In genomic region chr3:30893678-30894325, GRCh38 we compare ENCODE assay signal across 1 cellular context.
TF ChIP-seq lines count a peak whose summit lies in the region.

No MANE protein-coding gene starts in this region.

TF ChIP-seq in H1, 55 proteins besides CTCF, POLR2A, EP300 and RAD21 (continued from another document):
- TF ChIP-seq BACH1 (IDR thresholded peaks at IDR 0.05; ENCODE audit: low read length): no peak
- no peak for TF ChIP-seq RFX5 (IDR thresholded peaks at IDR 0.05; ENCODE audit: borderline replicate concordance, low read depth, low read length)
- no peak for TF ChIP-seq POU5F1 (IDR thresholded peaks at IDR 0.05; ENCODE audit: low read depth, low read length)
- no peak for TF ChIP-seq BRCA1 (IDR thresholded peaks at IDR 0.05; ENCODE audit: low read depth, low read length)
- TF ChIP-seq SRF (IDR thresholded peaks at IDR 0.05; ENCODE audit: low read depth, low read length): no peak
- TF ChIP-seq NANOG (IDR thresholded peaks at IDR 0.05; ENCODE audit: insufficient read depth, low read depth, low read length, poor library complexity, severe bottlenecking): no peak
